Comparison of ENCODE assay signal across 9 cellular contexts in the genomic region with DNA sequence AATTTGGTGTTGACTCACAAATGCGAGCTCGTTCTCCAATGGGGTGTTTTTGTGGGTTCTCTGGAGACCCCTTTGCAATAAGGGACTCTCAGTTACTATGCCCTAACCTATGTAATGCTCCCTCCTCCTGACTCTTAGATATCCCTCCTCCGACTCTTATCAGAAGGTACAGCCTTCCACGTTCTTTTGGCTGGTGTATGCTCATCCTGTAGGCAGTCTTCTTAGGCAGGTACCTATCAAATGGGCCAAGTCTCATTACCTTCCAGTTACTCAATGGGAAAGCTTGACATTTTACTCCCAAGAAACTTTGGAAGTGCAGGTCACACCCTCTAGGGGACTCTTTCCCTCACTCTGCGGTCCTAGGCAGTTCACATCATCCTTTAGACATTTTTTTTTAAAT. TPM values are rescaled to one million over a fixed set of nuclear protein-coding genes. Genes with fewer than 3 reads are reported as not detected.
"Had no signal": no experiment of that assay in that cellular context is flagged by ENCODE, and none has a peak within 500 bp of the region (broad histone marks: within the 10 kb centered on the region; RNA-seq: fewer than 3 reads in every experiment).

No MANE protein-coding gene starts in this region.

- ATAC-seq: GM12878 had no signal

- H3K4me3 ChIP-seq: GM12878 had no signal

- FAIRE-seq: G401.6, GM12878, GM12891, GM12892, GM18507, GM19239 had no signal

- DNase-seq: GDM1, GF-D8 had no signal

RNA-seq across cellular contexts. Expression of gene SLC26A5, which starts 32.6 kb away (rescaled TPM):
- total RNA-seq: G401, GM12878 had no signal
